Comparison of ENCODE assay signal across 11 cellular contexts in genomic region chr4:147773261-147774184, GRCh38. TPM values are rescaled to one million over a fixed set of nuclear protein-coding genes. Genes with fewer than 3 reads are reported as not detected.
DNase-seq lines count a peak whose midpoint lies in the region; ATAC-seq and TF ChIP-seq lines count a peak whose summit lies in the region.
"Had no signal": no experiment of that assay in that cellular context is flagged by ENCODE, and none has a peak within 500 bp of the region (broad histone marks: within the 10 kb centered on the region; RNA-seq: fewer than 3 reads in every experiment).

No MANE protein-coding gene starts in this region.

- H3K4me1 Mint-ChIP-seq in glutamatergic neuron (ENCODE audit: low read depth, unreplicated experiment) = peaks cover 27% of the 10 kb centered on the region

- no peaks in the 10 kb centered on the region for H3K9me2 ChIP-seq in PC-9 (ENCODE audit: insufficient read depth)

- H3K4me2 ChIP-seq in PC-9 = peak overlapping the region; percentile 6; the same call in 1 of the 2 replicates
- H3K4me2 ChIP-seq: KMS-11 had no signal

- peak; percentile 37 for DNase-seq in A673 (ENCODE audit: low spot score)
- peak in 1 of 2 experiments; percentile 35 for DNase-seq in PC-9
- no peak for DNase-seq in glutamatergic neuron
- no peak for DNase-seq in SK-N-DZ (ENCODE audit: low spot score)
- no peak for DNase-seq in stomach
- DNase-seq in pons (ENCODE audit: low spot score) = no peak
- DNase-seq: testis had no signal

- CTCF ChIA-PET in A673 (lab: Charles Lee) = interaction anchor here (0.6 kb wide), 1 partner anchor 178 kb away, joined by 5 read pairs; no protein-coding TSS in a partner anchor
- CTCF ChIA-PET in PC-9 (lab: Charles Lee) = interaction anchor here (0.7 kb wide), 1 partner anchor 156 kb away, joined by 3 read pairs; the partner anchor contains the start of gene TMEM184C

- no peaks in the 10 kb centered on the region for H3K36me3 Mint-ChIP-seq in glutamatergic neuron (ENCODE audit: unreplicated experiment)

- H3K9me3 Mint-ChIP-seq in glutamatergic neuron (ENCODE audit: unreplicated experiment) = no peaks in the 10 kb centered on the region
- H3K9me3 Mint-ChIP-seq: activated T-helper 1 cell treated with anti-CD3 and anti-CD28 coated beads, Interleukin-12 subunit alpha, Interleukin-12 subunit beta, Interleukin-2, Interleukin-4 antibody, amounts not matched to agents 30 ng/mL and 10 ng/mL and 1 ng/mL, durations not matched to agents 14 hours and 24 hours and 36 hours had no signal

- peaks cover 2% of the 10 kb centered on the region for H3K27me3 Mint-ChIP-seq in glutamatergic neuron (ENCODE audit: unreplicated experiment)

- peak overlapping the region; percentile 66 for H3K27ac Mint-ChIP-seq in glutamatergic neuron (ENCODE audit: unreplicated experiment)
- H3K27ac Mint-ChIP-seq: activated T-helper 1 cell treated with anti-CD3 and anti-CD28 coated beads, Interleukin-12 subunit alpha, Interleukin-12 subunit beta, Interleukin-2, Interleukin-4 antibody, amounts not matched to agents 30 ng/mL and 10 ng/mL and 1 ng/mL, durations not matched to agents 14 hours and 24 hours and 36 hours had no signal

- no peak for TF ChIP-seq CTCF in A673 (conservative IDR thresholded peaks at IDR 0.05; ENCODE audit: low read depth, low read length)
- no peak for TF ChIP-seq CTCF in PC-9 (conservative IDR thresholded peaks at IDR 0.05)
- TF ChIP-seq CTCF in glutamatergic neuron (IDR thresholded peaks at IDR 0.05; ENCODE audit: partially characterized antibody, unreplicated experiment) = no peak
- TF ChIP-seq CTCF in stomach (IDR thresholded peaks at IDR 0.05) = no peak

- H3K9me3 ChIP-seq in A673 (ENCODE audit: low read depth, low read length, poor library complexity, severe bottlenecking) (no peaks in the 10 kb centered on the region), PC-9 (ENCODE audit: insufficient read depth, low read depth) (no peaks in the 10 kb centered on the region), stomach (no peaks in the 10 kb centered on the region)
- H3K9me3 ChIP-seq: testis had no signal

- whole genome bisulfite sequencing in stomach, 5 donors = 36 to 53% (median 45%) methylated on average over 3 of the region's 3 CpGs

- no TSS peak for BruUV-seq in A673 (replicated peaks; lab: Mats Ljungman, UMichigan)
- no TSS peak for BruUV-seq in PC-9 (replicated peaks; lab: Mats Ljungman, UMichigan)

- ATAC-seq in GM21381 (IDR thresholded peaks at IDR 0.05; ENCODE audit: unreplicated experiment) = peak; percentile 53
- ATAC-seq in GM21367 (IDR thresholded peaks at IDR 0.05; ENCODE audit: unreplicated experiment) = no peak

- H3K4me1 ChIP-seq in A673 (ENCODE audit: insufficient read depth, low read length, poor library complexity, severe bottlenecking) (peaks cover 31% of the 10 kb centered on the region), PC-9 (replicated peaks; ENCODE audit: insufficient read depth) (peaks cover 37% of the 10 kb centered on the region), stomach (peaks cover 21 to 87% (median 55%) of the 10 kb centered on the region in 4 donors)

- H3K4me3 ChIP-seq in A673 (ENCODE audit: low read depth, low read length, poor library complexity, severe bottlenecking) (no peak overlapping the region), PC-9 (no peak overlapping the region), stomach (no peak overlapping the region)
- H3K4me3 ChIP-seq: testis had no signal

- H3F3A ChIP-seq in PC-9 (ENCODE audit: insufficient read depth, low read depth) = peaks cover 16% of the 10 kb centered on the region; the same call in 1 of the 2 replicates

- POLR2A ChIA-PET in A673 (lab: Charles Lee; ENCODE audit: low non-redundant PET) = no interaction called here
- POLR2A ChIA-PET in PC-9 (lab: Charles Lee; ENCODE audit: unreplicated experiment) = interaction anchor here (0.5 to 0.7 kb wide), 3 partner anchors 16 to 412 kb away, joined by 3 to 6 read pairs (median 4); partner anchors contain the start of gene ARHGAP10

- intact Hi-C loops in A673 (cut with micrococcal nuclease; ENCODE audit: unreplicated experiment) (no loop called here), PC-9 (cut with micrococcal nuclease; ENCODE audit: unreplicated experiment) (no loop called here), stomach (cut with DNase I; ENCODE audit: low total_unique reads) (loop anchor here (10.0 kb wide), 1 partner anchor 59 kb away; no protein-coding TSS in a partner anchor)

- H3K4me3 Mint-ChIP-seq in glutamatergic neuron (ENCODE audit: unreplicated experiment) = no peak overlapping the region
- H3K4me3 Mint-ChIP-seq: activated T-helper 1 cell treated with anti-CD3 and anti-CD28 coated beads, Interleukin-12 subunit alpha, Interleukin-12 subunit beta, Interleukin-2, Interleukin-4 antibody, amounts not matched to agents 30 ng/mL and 10 ng/mL and 1 ng/mL, durations not matched to agents 14 hours and 24 hours and 36 hours had no signal

- H3K27ac ChIP-seq in A673 (ENCODE audit: low read depth, low read length, poor library complexity, severe bottlenecking) (no peak overlapping the region), PC-9 (peak overlapping the region; percentile 53; the same call in 1 of the 2 replicates), stomach (peak overlapping the region in 2 of 5 donors; percentile 49 to 62)
- H3K27ac ChIP-seq: KMS-11 had no signal

- no peak for TF ChIP-seq POLR2A in stomach (IDR thresholded peaks at IDR 0.05)

- H3K36me3 ChIP-seq in A673 (ENCODE audit: insufficient read depth, low read length, poor library complexity, severe bottlenecking) = no peaks in the 10 kb centered on the region
- no peaks in the 10 kb centered on the region; the same call in 1 of the 2 replicates for H3K36me3 ChIP-seq in PC-9 (ENCODE audit: low read depth)
- peaks cover 0 to 2% (median 0%) of the 10 kb centered on the region in 4 donors for H3K36me3 ChIP-seq in stomach

- peaks cover 56% of the 10 kb centered on the region for H3K79me2 ChIP-seq in PC-9 (ENCODE audit: low read depth)

- no peak for TF ChIP-seq EP300 in stomach (IDR thresholded peaks at IDR 0.05)

- H3K27me3 ChIP-seq in A673 (replicated peaks; ENCODE audit: insufficient read depth, low read depth, low read length, poor library complexity) (no peaks in the 10 kb centered on the region), PC-9 (ENCODE audit: insufficient read depth, low read depth) (no peaks in the 10 kb centered on the region), stomach (no peaks in the 10 kb centered on the region)
- H3K27me3 ChIP-seq: testis had no signal

- H2AFZ ChIP-seq in PC-9 = no peak overlapping the region

- no peaks in the 10 kb centered on the region for H4K20me1 ChIP-seq in PC-9 (ENCODE audit: insufficient read depth)

RNA-seq across cellular contexts. Expression of gene ARHGAP10, which starts 41.6 kb away (rescaled TPM):
- total RNA-seq in A673 (2021) (4.3 and 4.8 TPM in 2 replicates), PC-9 (2021) (21.7 and 27.5 TPM in 2 replicates), glutamatergic neuron (ENCODE audit: unreplicated experiment) (19.7 TPM), stomach (100 to 1,000 TPM in 1 of 5 donors, 10 to 100 TPM in 4; 36.1 to 117 (median 51.9) TPM)
- 11.7 and 13.3 TPM in 2 replicates for polyA plus RNA-seq in SK-N-DZ (2014; cell fraction: cytosol; rRNA removed)
- polyA plus RNA-seq in SK-N-DZ (2014; cell fraction: nucleus; rRNA removed) = 6.6 and 7.0 TPM in 2 replicates
- polyA plus RNA-seq in stomach = 10 to 100 TPM; 18.1 to 27.2 (median 22.0) TPM
